ENCODE assay signal across 1 cellular context in the genomic region with DNA sequence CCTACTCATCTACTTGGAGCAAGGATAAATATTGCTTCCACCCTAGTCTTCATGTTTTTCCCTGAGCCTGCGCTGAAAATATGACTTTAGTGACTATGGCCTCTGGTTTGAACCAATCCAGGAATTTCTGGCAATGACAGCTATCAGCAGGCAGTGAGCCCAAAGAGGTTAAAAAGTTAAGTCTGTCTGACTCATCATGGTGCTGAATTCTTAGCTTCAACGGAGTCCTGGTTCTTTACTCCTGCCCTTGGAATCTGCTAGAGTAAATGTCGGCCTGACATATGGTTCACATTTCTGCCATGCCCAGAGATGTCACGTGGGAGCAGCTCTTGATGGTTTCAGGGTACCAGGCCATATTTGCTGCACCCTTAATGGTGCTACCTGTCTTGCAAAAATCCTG.
TF ChIP-seq lines count a peak whose summit lies in the region.

No MANE protein-coding gene starts in this region.

TF ChIP-seq in SK-N-SH, 30 proteins besides CTCF, POLR2A, EP300 and RAD21 (continued from another document):
- TF ChIP-seq, protein P1, sequence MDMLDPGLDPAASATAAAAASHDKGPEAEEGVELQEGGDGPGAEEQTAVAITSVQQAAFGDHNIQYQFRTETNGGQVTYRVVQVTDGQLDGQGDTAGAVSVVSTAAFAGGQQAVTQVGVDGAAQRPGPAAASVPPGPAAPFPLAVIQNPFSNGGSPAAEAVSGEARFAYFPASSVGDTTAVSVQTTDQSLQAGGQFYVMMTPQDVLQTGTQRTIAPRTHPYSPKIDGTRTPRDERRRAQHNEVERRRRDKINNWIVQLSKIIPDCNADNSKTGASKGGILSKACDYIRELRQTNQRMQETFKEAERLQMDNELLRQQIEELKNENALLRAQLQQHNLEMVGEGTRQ (IDR thresholded peaks at IDR 0.05; ENCODE audit: borderline replicate concordance, low read depth, low read length): no peak
- TF ChIP-seq TCF12 (IDR thresholded peaks at IDR 0.05) (peak; percentile 86), GABPA (IDR thresholded peaks at IDR 0.05; ENCODE audit: low read depth) (no peak), JUND (IDR thresholded peaks at IDR 0.05) (peak; percentile 46), RXRA (IDR thresholded peaks at IDR 0.05; ENCODE audit: borderline replicate concordance, low read depth) (peak; percentile 78; the same call in 1 of the 2 replicates), SMC3 (IDR thresholded peaks at IDR 0.05; ENCODE audit: low read depth, low read length) (no peak), NFIC (IDR thresholded peaks at IDR 0.05; ENCODE audit: borderline replicate concordance) (peak; percentile 81), POLR2AphosphoS5 (IDR thresholded peaks at IDR 0.05; ENCODE audit: low read depth, low read length) (peak; percentile 34; the same call in 1 of the 2 replicates)
- TF ChIP-seq, protein P2, sequence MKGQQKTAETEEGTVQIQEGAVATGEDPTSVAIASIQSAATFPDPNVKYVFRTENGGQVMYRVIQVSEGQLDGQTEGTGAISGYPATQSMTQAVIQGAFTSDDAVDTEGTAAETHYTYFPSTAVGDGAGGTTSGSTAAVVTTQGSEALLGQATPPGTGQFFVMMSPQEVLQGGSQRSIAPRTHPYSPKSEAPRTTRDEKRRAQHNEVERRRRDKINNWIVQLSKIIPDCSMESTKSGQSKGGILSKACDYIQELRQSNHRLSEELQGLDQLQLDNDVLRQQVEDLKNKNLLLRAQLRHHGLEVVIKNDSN (IDR thresholded peaks at IDR 0.05; ENCODE audit: borderline replicate concordance, low read depth): peak; percentile 84; the same call in 1 of the 2 replicates
- TF ChIP-seq, protein P3, sequence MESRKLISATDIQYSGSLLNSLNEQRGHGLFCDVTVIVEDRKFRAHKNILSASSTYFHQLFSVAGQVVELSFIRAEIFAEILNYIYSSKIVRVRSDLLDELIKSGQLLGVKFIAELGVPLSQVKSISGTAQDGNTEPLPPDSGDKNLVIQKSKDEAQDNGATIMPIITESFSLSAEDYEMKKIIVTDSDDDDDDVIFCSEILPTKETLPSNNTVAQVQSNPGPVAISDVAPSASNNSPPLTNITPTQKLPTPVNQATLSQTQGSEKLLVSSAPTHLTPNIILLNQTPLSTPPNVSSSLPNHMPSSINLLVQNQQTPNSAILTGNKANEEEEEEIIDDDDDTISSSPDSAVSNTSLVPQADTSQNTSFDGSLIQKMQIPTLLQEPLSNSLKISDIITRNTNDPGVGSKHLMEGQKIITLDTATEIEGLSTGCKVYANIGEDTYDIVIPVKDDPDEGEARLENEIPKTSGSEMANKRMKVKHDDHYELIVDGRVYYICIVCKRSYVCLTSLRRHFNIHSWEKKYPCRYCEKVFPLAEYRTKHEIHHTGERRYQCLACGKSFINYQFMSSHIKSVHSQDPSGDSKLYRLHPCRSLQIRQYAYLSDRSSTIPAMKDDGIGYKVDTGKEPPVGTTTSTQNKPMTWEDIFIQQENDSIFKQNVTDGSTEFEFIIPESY (IDR thresholded peaks at IDR 0.05; ENCODE audit: borderline replicate concordance, low read depth): 0 out of 2 replicates have a peak, but pooled peaks have one; percentile 26
- TF ChIP-seq, protein P4, sequence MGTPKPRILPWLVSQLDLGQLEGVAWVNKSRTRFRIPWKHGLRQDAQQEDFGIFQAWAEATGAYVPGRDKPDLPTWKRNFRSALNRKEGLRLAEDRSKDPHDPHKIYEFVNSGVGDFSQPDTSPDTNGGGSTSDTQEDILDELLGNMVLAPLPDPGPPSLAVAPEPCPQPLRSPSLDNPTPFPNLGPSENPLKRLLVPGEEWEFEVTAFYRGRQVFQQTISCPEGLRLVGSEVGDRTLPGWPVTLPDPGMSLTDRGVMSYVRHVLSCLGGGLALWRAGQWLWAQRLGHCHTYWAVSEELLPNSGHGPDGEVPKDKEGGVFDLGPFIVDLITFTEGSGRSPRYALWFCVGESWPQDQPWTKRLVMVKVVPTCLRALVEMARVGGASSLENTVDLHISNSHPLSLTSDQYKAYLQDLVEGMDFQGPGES (IDR thresholded peaks at IDR 0.05; ENCODE audit: low read depth, low read length): no peak
